Comparison of ENCODE assay signal across 8 cellular contexts in the genomic region with DNA sequence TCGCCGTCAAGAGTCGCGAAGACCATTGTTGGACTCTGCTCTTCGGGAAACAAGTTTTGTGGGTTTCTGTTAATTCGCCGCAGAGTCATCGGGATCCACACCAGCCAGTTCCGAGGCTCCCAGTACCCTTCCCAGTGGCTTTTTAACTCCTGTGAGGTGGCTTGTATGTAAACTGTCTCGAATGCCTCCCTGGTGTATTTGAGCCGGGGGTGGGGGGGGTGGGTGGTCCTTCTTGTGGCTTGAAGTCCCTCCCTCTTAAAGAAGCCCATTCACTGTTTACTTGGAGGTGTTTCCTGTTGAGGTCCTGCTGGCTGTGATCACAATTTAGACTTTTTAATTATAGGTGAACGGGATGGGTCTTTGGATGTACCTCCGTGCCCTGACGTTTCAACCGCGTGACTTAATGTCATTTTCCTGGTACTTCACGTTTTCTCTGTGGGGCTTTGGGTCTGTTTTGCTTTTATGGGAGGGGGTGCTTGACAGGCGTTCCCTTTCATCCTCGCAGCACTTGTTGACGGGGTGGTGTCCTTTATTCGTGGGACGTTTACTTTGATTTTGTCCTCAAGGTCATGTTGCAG. TPM values are rescaled to one million over a fixed set of nuclear protein-coding genes. Genes with fewer than 3 reads are reported as not detected.
A peak's percentile ranks its signal among the peaks of the same experiment; 100 is the strongest.
DNase-seq lines count a peak whose midpoint lies in the region; ATAC-seq and TF ChIP-seq lines count a peak whose summit lies in the region.

No MANE protein-coding gene starts in this region.

- H3K27me3 ChIP-seq in CD4-positive, alpha-beta T cell (ENCODE audit: control insufficient read depth, insufficient read depth, low read length), result no peaks in the 10 kb centered on the region
- H3K27me3 ChIP-seq in HL-60 (ENCODE audit: insufficient read depth, poor library complexity, severe bottlenecking), result no peaks in the 10 kb centered on the region
- no peaks in the 10 kb centered on the region for H3K27me3 ChIP-seq in left ventricle myocardium inferior (ENCODE audit: low read depth)
- H3K27me3 ChIP-seq in sigmoid colon, result no peaks in the 10 kb centered on the region

- peaks cover 51% of the 10 kb centered on the region for H3K4me1 Mint-ChIP-seq in CD4-positive, alpha-beta T cell (ENCODE audit: low read depth)
- peaks cover 38% of the 10 kb centered on the region for H3K4me1 Mint-ChIP-seq in activated CD4-positive, alpha-beta memory T cell treated with anti-CD3 and anti-CD28 coated beads, Interleukin-2, amount 10 ng/mL, durations not matched to agents 7 days and 5 days

- H3K27me3 Mint-ChIP-seq in CD4-positive, alpha-beta T cell, result peaks cover 8% of the 10 kb centered on the region
- peaks cover 2% of the 10 kb centered on the region for H3K27me3 Mint-ChIP-seq in activated CD4-positive, alpha-beta memory T cell treated with anti-CD3 and anti-CD28 coated beads, Interleukin-2, amount 10 ng/mL, durations not matched to agents 7 days and 5 days

- POLR2A ChIA-PET in CD4-positive, alpha-beta T cell (lab: Charles Lee), result no interaction called here
- POLR2A ChIA-PET in activated CD4-positive, alpha-beta memory T cell treated with anti-CD3 and anti-CD28 coated beads, Interleukin-2, amount 10 ng/mL, durations not matched to agents 7 days and 5 days (lab: Charles Lee), result interaction anchor here (0.9 to 2.0 kb wide), 2 partner anchors 67 to 120 kb away, joined by 4 read pairs; no protein-coding TSS in a partner anchor

- no peaks in the 10 kb centered on the region for H3K9me3 ChIP-seq in CD4-positive, alpha-beta T cell (ENCODE audit: control insufficient read depth, low read length)
- no peaks in the 10 kb centered on the region for H3K9me3 ChIP-seq in left ventricle myocardium inferior (replicated peaks)
- H3K9me3 ChIP-seq in sigmoid colon, result no peaks in the 10 kb centered on the region

- no peak for TF ChIP-seq EP300 in sigmoid colon (IDR thresholded peaks at IDR 0.05)

- peak overlapping the region; percentile 100 for H3K27ac Mint-ChIP-seq in CD4-positive, alpha-beta T cell
- H3K27ac Mint-ChIP-seq in activated CD4-positive, alpha-beta memory T cell treated with anti-CD3 and anti-CD28 coated beads, Interleukin-2, amount 10 ng/mL, durations not matched to agents 7 days and 5 days, result peak overlapping the region; percentile 78

- peaks cover 63% of the 10 kb centered on the region for H3K4me1 ChIP-seq in left ventricle myocardium inferior
- peaks cover 0 to 57% (median 49%) of the 10 kb centered on the region in 4 donors for H3K4me1 ChIP-seq in sigmoid colon

- no peak for TF ChIP-seq POLR2A in sigmoid colon (IDR thresholded peaks at IDR 0.05)

- peak overlapping the region; percentile 68 for H3K4me3 ChIP-seq in HL-60 (replicated peaks; ENCODE audit: insufficient read depth, low read length)
- peak overlapping the region; percentile 96 for H3K4me3 ChIP-seq in left ventricle myocardium inferior
- peak overlapping the region; percentile 66 to 99 (median 90) for H3K4me3 ChIP-seq in sigmoid colon

- peak overlapping the region; percentile 95 for H3K27ac ChIP-seq in CD4-positive, alpha-beta T cell (ENCODE audit: low read depth, low read length)
- H3K27ac ChIP-seq in HL-60 (replicated peaks) (peak overlapping the region; percentile 33), left ventricle myocardium inferior (replicated peaks) (peak overlapping the region; percentile 99), sigmoid colon (peak overlapping the region; percentile 96 to 99 (median 98))

- intact Hi-C loops in CD4-positive, alpha-beta T cell (cut with DNase I, micrococcal nuclease), result loop anchor here (5.0 to 10.0 kb wide), 7 partner anchors 41 to 443 kb away; partner anchors contain the start of genes C11orf24 (in 1 of the 2), CPT1A (in 1 of the 2), IGHMBP2 (in 1 of the 2) and KMT5B (in 1 of the 2)
- intact Hi-C loops in left ventricle myocardium inferior (cut with micrococcal nuclease) (loop anchor here (10.0 kb wide), 2 partner anchors 83 to 123 kb away; no protein-coding TSS in a partner anchor), sigmoid colon (cut with DNase I) (loop anchor here (5.0 to 10.0 kb wide), 4 partner anchors 46 to 383 kb away; partner anchors contain the start of gene CPT1A)

- no peak for TF ChIP-seq CTCF in CD4-positive, alpha-beta T cell (IDR thresholded peaks at IDR 0.05)
- no peak for TF ChIP-seq CTCF in HL-60 (IDR thresholded peaks at IDR 0.05; ENCODE audit: insufficient read depth, low read length)
- no peak for TF ChIP-seq CTCF in left ventricle myocardium inferior (IDR thresholded peaks at IDR 0.05; ENCODE audit: borderline replicate concordance)
- TF ChIP-seq CTCF in sigmoid colon (IDR thresholded peaks at IDR 0.05), result no peak

- no peak for ATAC-seq in CD4-positive, alpha-beta T cell (ENCODE audit: poor library complexity)
- no peak for ATAC-seq in GM18870 (IDR thresholded peaks at IDR 0.05; ENCODE audit: unreplicated experiment)
- no peak for ATAC-seq in HG02798 (IDR thresholded peaks at IDR 0.05; ENCODE audit: poor library complexity, unreplicated experiment)

- no peak for DNase-seq in CD4-positive, alpha-beta T cell
- DNase-seq in HL-60 (ENCODE audit: low read depth in 1 of 2, low spot score in 1 of 2) (no peak), left ventricle myocardium inferior (no peak), sigmoid colon (no peak), MV-4-11 (lab: John Stamatoyannopoulos, UW) (no peak)
- no peak for DNase-seq in activated CD4-positive, alpha-beta memory T cell treated with anti-CD3 and anti-CD28 coated beads, Interleukin-2, amount 10 ng/mL, durations not matched to agents 7 days and 5 days

- CTCF ChIA-PET in CD4-positive, alpha-beta T cell (lab: Charles Lee), result no interaction called here
- CTCF ChIA-PET in activated CD4-positive, alpha-beta memory T cell treated with anti-CD3 and anti-CD28 coated beads, Interleukin-2, amount 10 ng/mL, durations not matched to agents 7 days and 5 days (lab: Charles Lee), result no interaction called here

- WGBS in sigmoid colon, 2 donors, result 1% methylated on average over 22 of the region's 22 CpGs

- H3K36me3 ChIP-seq in left ventricle myocardium inferior (no peaks in the 10 kb centered on the region), sigmoid colon (no peaks in the 10 kb centered on the region)

- peak overlapping the region; percentile 89 for H3K4me3 Mint-ChIP-seq in CD4-positive, alpha-beta T cell
- H3K4me3 Mint-ChIP-seq in activated CD4-positive, alpha-beta memory T cell treated with anti-CD3 and anti-CD28 coated beads, Interleukin-2, amount 10 ng/mL, durations not matched to agents 7 days and 5 days, result peak overlapping the region; percentile 76

- peaks cover 18% of the 10 kb centered on the region for H3K36me3 Mint-ChIP-seq in CD4-positive, alpha-beta T cell (ENCODE audit: low read depth)
- peaks cover 30% of the 10 kb centered on the region for H3K36me3 Mint-ChIP-seq in activated CD4-positive, alpha-beta memory T cell treated with anti-CD3 and anti-CD28 coated beads, Interleukin-2, amount 10 ng/mL, durations not matched to agents 7 days and 5 days (ENCODE audit: low read depth)

- no peaks in the 10 kb centered on the region for H3K9me3 Mint-ChIP-seq in CD4-positive, alpha-beta T cell
- no peaks in the 10 kb centered on the region for H3K9me3 Mint-ChIP-seq in activated CD4-positive, alpha-beta memory T cell treated with anti-CD3 and anti-CD28 coated beads, Interleukin-2, amount 10 ng/mL, durations not matched to agents 7 days and 5 days

RNA-seq across cellular contexts. Expression of gene PPP6R3, which starts 0.8 kb away (rescaled TPM):
- 100 to 1,000 TPM; 108 to 109 TPM for total RNA-seq in CD4-positive, alpha-beta T cell
- total RNA-seq in activated CD4-positive, alpha-beta memory T cell treated with anti-CD3 and anti-CD28 coated beads, Interleukin-2, amount 10 ng/mL, durations not matched to agents 7 days and 5 days, result 100 to 1,000 TPM; 105 to 115 TPM
- total RNA-seq in left ventricle myocardium inferior, result 78.8 TPM
- 100 to 1,000 TPM; 133 to 157 (median 146) TPM for total RNA-seq in sigmoid colon
- 10 to 100 TPM; 24.0 to 39.4 (median 31.0) TPM for polyA plus RNA-seq in sigmoid colon

Comparison
In these comparisons a context has a peak if more than half of its experiments do, and no peak if none do; other contexts are left out.
1. H3K27ac ChIP-seq: peak in every context shown above with its lines; median percentile 99 in left ventricle myocardium inferior; 98 in sigmoid colon; 95 in CD4-positive, alpha-beta T cell; 33 in HL-60.